Comparison of ENCODE assay signal across 9 cellular contexts in genomic region chr4:113106076-113106475, GRCh38. TPM values are rescaled to one million over a fixed set of nuclear protein-coding genes. Genes with fewer than 3 reads are reported as not detected.
DNase-seq lines count a peak whose midpoint lies in the region; ATAC-seq, FAIRE-seq and TF ChIP-seq lines count a peak whose summit lies in the region.
"Had no signal": no experiment of that assay in that cellular context is flagged by ENCODE, and none has a peak within 500 bp of the region (broad histone marks: within the 10 kb centered on the region; RNA-seq: fewer than 3 reads in every experiment).

No MANE protein-coding gene starts in this region.

- H3K9ac ChIP-seq in astrocyte (ENCODE audit: low read length) (no peak overlapping the region), HepG2 (ENCODE audit: insufficient read depth, low read depth, low read length) (no peak overlapping the region)

- H3K36me3 Mint-ChIP-seq in astrocyte (ENCODE audit: low read depth, unreplicated experiment) (no peaks in the 10 kb centered on the region), glutamatergic neuron (ENCODE audit: unreplicated experiment) (no peaks in the 10 kb centered on the region)
- H3K36me3 Mint-ChIP-seq: activated naive CD4-positive, alpha-beta T cell treated with anti-CD3 and anti-CD28 coated beads, Interleukin-2, amount 50 U/mL, for 24 hours had no signal

- in situ Hi-C loops in HepG2 (cut with HindIII; ENCODE audit: extremely low pct_ligation_motif_present, low pct_unique_long_range_greater_than_20kb), result loop anchor here (5.0 kb wide), 1 partner anchor 46 kb away; no protein-coding TSS in a partner anchor

- BruUV-seq in HepG2 (replicated peaks; lab: Mats Ljungman, UMichigan), result no TSS peak

- H2AFZ ChIP-seq in astrocyte (ENCODE audit: low read depth, low read length), result no peak overlapping the region
- no peak overlapping the region for H2AFZ ChIP-seq in HepG2 (ENCODE audit: low read length)

- peak; percentile 64; the same call in 2 of the 3 replicates for ATAC-seq in HepG2
- ATAC-seq in HG02973 (IDR thresholded peaks at IDR 0.05; ENCODE audit: unreplicated experiment), result no peak
- ATAC-seq in HG03108 (IDR thresholded peaks at IDR 0.05; ENCODE audit: unreplicated experiment), result no peak
- ATAC-seq in GM18502 (IDR thresholded peaks at IDR 0.05; ENCODE audit: poor library complexity, unreplicated experiment), result no peak

- no peak overlapping the region for H3K27ac ChIP-seq in astrocyte (ENCODE audit: low read depth, low read length)
- H3K27ac ChIP-seq in HepG2 (ENCODE audit: extremely low read length, insufficient read depth, low read length), result no peak overlapping the region

- CTCF ChIA-PET in HepG2 (lab: Yijun Ruan, JAX; ENCODE audit: low intra/inter-chr PET ratio, low total read pairs), result interaction anchor here (1.1 to 2.5 kb wide), 4 partner anchors 48 to 222 kb away, joined by 4 to 28 read pairs (median 4); no protein-coding TSS in a partner anchor

- H3K4me3 Mint-ChIP-seq in astrocyte (ENCODE audit: unreplicated experiment) (no peak overlapping the region), glutamatergic neuron (ENCODE audit: unreplicated experiment) (no peak overlapping the region)
- H3K4me3 Mint-ChIP-seq: activated naive CD4-positive, alpha-beta T cell treated with anti-CD3 and anti-CD28 coated beads, Interleukin-2, amount 50 U/mL, for 24 hours had no signal

- TF ChIP-seq CTCF in astrocyte (IDR thresholded peaks at IDR 0.05; ENCODE audit: insufficient read depth, low read depth, low read length) (peak; percentile 48), HepG2 (CRISPR knock-in tag; IDR thresholded peaks at IDR 0.05) (peak; percentile 62), glutamatergic neuron (IDR thresholded peaks at IDR 0.05; ENCODE audit: partially characterized antibody, unreplicated experiment) (no peak)

- no peak for TF ChIP-seq POLR2A in HepG2 (IDR thresholded peaks at IDR 0.05; ENCODE audit: insufficient read depth in 1 of 2, low read depth in 2 of 2, low read length in 2 of 2)

- H3K36me3 ChIP-seq in astrocyte (ENCODE audit: insufficient read depth, low read length) (no peaks in the 10 kb centered on the region), HepG2 (replicated peaks in 1 of 2; ENCODE audit: control insufficient read depth in 1 of 2, insufficient read depth in 2 of 2, low read length in 2 of 2) (no peaks in the 10 kb centered on the region)

- H4K20me1 ChIP-seq in astrocyte (ENCODE audit: insufficient read depth, low read length), result no peaks in the 10 kb centered on the region
- no peaks in the 10 kb centered on the region for H4K20me1 ChIP-seq in HepG2 (ENCODE audit: insufficient read depth, low read length)

- TF ChIP-seq RAD21 in Ishikawa (IDR thresholded peaks at IDR 0.05; ENCODE audit: low read depth), result peak; percentile 49
- peak; percentile 67; the same call in 1 of the 2 replicates for TF ChIP-seq RAD21 in HepG2 (CRISPR knock-in tag; IDR thresholded peaks at IDR 0.05)

- POLR2A ChIA-PET in HepG2 (lab: Yijun Ruan, JAX), result no interaction called here

- H3K79me2 ChIP-seq in astrocyte (ENCODE audit: insufficient read depth, low read length), result no peaks in the 10 kb centered on the region
- H3K79me2 ChIP-seq in HepG2 (ENCODE audit: insufficient read depth, low read length), result no peaks in the 10 kb centered on the region

- peak; percentile 50 for DNase-seq in AG20443 (ENCODE audit: low spot score)
- peak; percentile 23 for DNase-seq in astrocyte (ENCODE audit: low read depth)
- peak; percentile 59 for DNase-seq in HepG2 (ENCODE audit: low spot score)
- DNase-seq in glutamatergic neuron, result no peak

- H3K4me1 ChIP-seq in astrocyte (ENCODE audit: insufficient read depth, low read length) (no peaks in the 10 kb centered on the region), HepG2 (ENCODE audit: insufficient read depth, low read length) (peaks cover 19% of the 10 kb centered on the region)

- TF ChIP-seq EP300 in Ishikawa (IDR thresholded peaks at IDR 0.05; ENCODE audit: borderline replicate concordance) (no peak), HepG2 (IDR thresholded peaks at IDR 0.05; ENCODE audit: low read depth in 2 of 2, low read length in 2 of 2) (no peak), HepG2 (CRISPR knock-in tag; IDR thresholded peaks at IDR 0.05; ENCODE audit: borderline replicate concordance) (no peak)

- H3K4me2 ChIP-seq in astrocyte (ENCODE audit: low read length) (no peak overlapping the region), HepG2 (ENCODE audit: low read depth, low read length) (no peak overlapping the region)

- intact Hi-C loops in HepG2 (cut with micrococcal nuclease; ENCODE audit: unreplicated experiment), result loop anchor here (1.0 to 5.0 kb wide), 5 partner anchors 47 to 286 kb away; no protein-coding TSS in a partner anchor

- H3K4me3 ChIP-seq in astrocyte (ENCODE audit: insufficient read depth, low read depth, low read length) (no peak overlapping the region), HepG2 (replicated peaks in 1 of 3; ENCODE audit: insufficient read depth in 1 of 3, low read depth in 2 of 3, low read length in 3 of 3) (no peak overlapping the region)

- H3K27ac Mint-ChIP-seq in astrocyte (ENCODE audit: unreplicated experiment) (no peak overlapping the region), glutamatergic neuron (ENCODE audit: unreplicated experiment) (no peak overlapping the region)
- H3K27ac Mint-ChIP-seq: activated naive CD4-positive, alpha-beta T cell treated with anti-CD3 and anti-CD28 coated beads, Interleukin-2, amount 50 U/mL, for 24 hours had no signal

- peaks cover 14% of the 10 kb centered on the region for H3K4me1 Mint-ChIP-seq in astrocyte (ENCODE audit: low read depth, unreplicated experiment)
- H3K4me1 Mint-ChIP-seq in glutamatergic neuron (ENCODE audit: low read depth, unreplicated experiment), result peaks cover 38% of the 10 kb centered on the region
- H3K4me1 Mint-ChIP-seq: activated naive CD4-positive, alpha-beta T cell treated with anti-CD3 and anti-CD28 coated beads, Interleukin-2, amount 50 U/mL, for 24 hours had no signal

- H3K9me3 Mint-ChIP-seq in astrocyte (ENCODE audit: unreplicated experiment) (no peaks in the 10 kb centered on the region), glutamatergic neuron (ENCODE audit: unreplicated experiment) (peaks cover 8% of the 10 kb centered on the region)
- H3K9me3 Mint-ChIP-seq: activated naive CD4-positive, alpha-beta T cell treated with anti-CD3 and anti-CD28 coated beads, Interleukin-2, amount 50 U/mL, for 24 hours had no signal

- FAIRE-seq in astrocyte (lab: Jason Lieb, UNC), result no peak
- no peak for FAIRE-seq in HepG2 (lab: Jason Lieb, UNC)

- no peaks in the 10 kb centered on the region for H3K9me3 ChIP-seq in astrocyte (ENCODE audit: insufficient read depth, low read depth, low read length)
- no peaks in the 10 kb centered on the region for H3K9me3 ChIP-seq in HepG2 (ENCODE audit: low read length)

- 9% methylated on average over 1 of the region's 1 CpG for WGBS in HepG2 (ENCODE audit: low lambda C conversion rate)

- H3K27me3 Mint-ChIP-seq in astrocyte (ENCODE audit: low read depth, unreplicated experiment), result no peaks in the 10 kb centered on the region
- peaks cover 7% of the 10 kb centered on the region for H3K27me3 Mint-ChIP-seq in glutamatergic neuron (ENCODE audit: unreplicated experiment)

- H3K27me3 ChIP-seq in astrocyte (ENCODE audit: insufficient read depth, low read length), result no peaks in the 10 kb centered on the region
- no peaks in the 10 kb centered on the region for H3K27me3 ChIP-seq in HepG2 (ENCODE audit: control insufficient read depth in 1 of 2, insufficient read depth in 2 of 2, low read length in 2 of 2)

TF ChIP-seq in Ishikawa, 13 proteins besides CTCF, POLR2A, EP300 and RAD21 (continues in another document):
- no peak for TF ChIP-seq TEAD4 (IDR thresholded peaks at IDR 0.05)
- no peak for TF ChIP-seq TAF1 (IDR thresholded peaks at IDR 0.05; ENCODE audit: low read depth)
- no peak for TF ChIP-seq EGR1 (IDR thresholded peaks at IDR 0.05)
- no peak for TF ChIP-seq MAX (IDR thresholded peaks at IDR 0.05)
- TF ChIP-seq NFIC (IDR thresholded peaks at IDR 0.05), result no peak

TF ChIP-seq in HepG2, 621 proteins besides CTCF, POLR2A, EP300 and RAD21 (continues in another document):
- TF ChIP-seq SMC3 (IDR thresholded peaks at IDR 0.05; ENCODE audit: low read length), result peak; percentile 82; the same call in 1 of the 2 replicates

RNA-seq across cellular contexts. Expression of gene ANK2, which starts 56.6 kb away (rescaled TPM):
- total RNA-seq in astrocyte, result 77.1 and 77.8 TPM in 2 replicates
- total RNA-seq in HepG2 (2016; rRNA removed; fragmentation: Illumina TruSeq; extraction: Trizol), result 15.1 and 18.6 TPM in 2 replicates
- 1.2 TPM in 2 replicates for total RNA-seq in HepG2 (2016; cell fraction: cytosol; rRNA removed; fragmentation: Illumina TruSeq; extraction: Trizol; ENCODE audit: low read depth)
- 15.2 and 16.0 TPM in 2 replicates for total RNA-seq in HepG2 (2016; cell fraction: insoluble cytoplasmic fraction; rRNA removed; fragmentation: Illumina TruSeq; extraction: Trizol)
- 3.8 and 5.0 TPM in 2 replicates for total RNA-seq in HepG2 (2016; cell fraction: membrane; rRNA removed; fragmentation: Illumina TruSeq; extraction: Trizol)
- 27.3 and 28.2 TPM in 2 replicates for total RNA-seq in HepG2 (2016; cell fraction: nucleus; rRNA removed; fragmentation: Illumina TruSeq; extraction: Trizol)
- polyA plus RNA-seq in HepG2 (2011; rRNA removed), result 1.6 and 2.7 TPM in 2 replicates
- 1.6 and 1.7 TPM in 2 replicates for polyA plus RNA-seq in HepG2 (2011; cell fraction: cytosol; rRNA removed)
- polyA plus RNA-seq in HepG2 (2011; cell fraction: nucleus; rRNA removed), result 7.1 and 7.4 TPM in 2 replicates
- 6.0 and 6.3 TPM in 2 replicates for polyA plus RNA-seq in HepG2 (2012)
- polyA plus RNA-seq in HepG2 (2016; cell fraction: cytosol; fragmentation: Illumina TruSeq; extraction: Trizol; ENCODE audit: low read depth), result 0.18 and 0.53 TPM in 2 replicates
- 5.7 and 5.9 TPM in 2 replicates for polyA plus RNA-seq in HepG2 (2016; cell fraction: insoluble cytoplasmic fraction; fragmentation: Illumina TruSeq; extraction: Trizol; ENCODE audit: low read depth)
- polyA plus RNA-seq in HepG2 (2016; cell fraction: membrane; fragmentation: Illumina TruSeq; extraction: Trizol; ENCODE audit: low read depth), result 0.66 and 0.73 TPM in 2 replicates
- 10.5 and 11.2 TPM in 2 replicates for polyA plus RNA-seq in HepG2 (2016; cell fraction: nucleus; fragmentation: Illumina TruSeq; extraction: Trizol; ENCODE audit: insufficient read depth, low read depth)
- polyA minus RNA-seq in HepG2 (2011; rRNA and poly(A)+ RNA removed; ENCODE audit: low replicate concordance), result 0.05 and 14.9 TPM in 2 replicates
- polyA minus RNA-seq in HepG2 (2011; cell fraction: cytosol; rRNA and poly(A)+ RNA removed), result 5.3 and 8.7 TPM in 2 replicates
- 42.0 and 54.6 TPM in 2 replicates for polyA minus RNA-seq in HepG2 (2011; cell fraction: nucleus; rRNA and poly(A)+ RNA removed)
- 1,513 TPM for total RNA-seq in glutamatergic neuron (ENCODE audit: unreplicated experiment)

Comparison
In these comparisons a context has a peak if more than half of its experiments do, and no peak if none do; other contexts are left out.
1. RNA of gene ANK2, which starts 56.6 kb away (total RNA-seq): 1,513 TPM in glutamatergic neuron (single experiment); 77.1 to 77.8 TPM in astrocyte and 1.2 to 28.2 TPM in HepG2; every median in the first group is over 10 times any median in the second.